In genomic region chr2:72138011-72138881, GRCh38 we compare ENCODE assay signal across 11 cellular contexts. TPM values are rescaled to one million over a fixed set of nuclear protein-coding genes. Genes with fewer than 3 reads are reported as not detected.
DNase-seq lines count a peak whose midpoint lies in the region; ATAC-seq and TF ChIP-seq lines count a peak whose summit lies in the region.
"Had no signal": no experiment of that assay in that cellular context is flagged by ENCODE, and none has a peak within 500 bp of the region (broad histone marks: within the 10 kb centered on the region; RNA-seq: fewer than 3 reads in every experiment).

No MANE protein-coding gene starts in this region.

- TF ChIP-seq CTCF in heart left ventricle (IDR thresholded peaks at IDR 0.05) (no peak), right atrium auricular region (IDR thresholded peaks at IDR 0.05) (no peak), dorsolateral prefrontal cortex (IDR thresholded peaks at IDR 0.05 in 54 of 56, conservative IDR thresholded peaks at IDR 0.05 in 2 of 56; ENCODE audit: low read depth in 1 of 56, partially characterized antibody in 56 of 56) (no peak)

- peak overlapping the region in 1 of 12 donors; percentile 16 for H3K4me3 ChIP-seq in heart left ventricle
- no peak overlapping the region for H3K4me3 ChIP-seq in right atrium auricular region
- peak overlapping the region in 2 of 59 donors; percentile 7 for H3K4me3 ChIP-seq in dorsolateral prefrontal cortex
- H3K4me3 ChIP-seq in aorta (ENCODE audit: low read length in 2 of 2), result no peak overlapping the region
- H3K4me3 ChIP-seq: vagina had no signal

- peak in 3 of 5 donors; percentile 35 to 54 (median 45) for DNase-seq in heart left ventricle
- DNase-seq in right atrium auricular region (ENCODE audit: low spot score), result no peak
- DNase-seq in dorsolateral prefrontal cortex, result peak in 7 of 10 donors; percentile 22 to 35 (median 31)
- DNase-seq in myocyte (ENCODE audit: low read depth), result peak; percentile 58
- DNase-seq in aorta, result peak; percentile 53 to 75
- no peak for DNase-seq in HPDE6-E6E7 (ENCODE audit: extremely low spot score)
- DNase-seq: cortex of kidney, DMS 273 treated with DMSO at 0.1 percent for 48 hours had no signal

- TF ChIP-seq POLR2A in heart left ventricle (IDR thresholded peaks at IDR 0.05), result no peak

- H3K4me1 ChIP-seq in heart left ventricle, result peaks cover 7 to 34% (median 22%) of the 10 kb centered on the region in 12 donors
- peaks cover 0 to 34% of the 10 kb centered on the region in 2 donors for H3K4me1 ChIP-seq in right atrium auricular region
- no peaks in the 10 kb centered on the region for H3K4me1 ChIP-seq in aorta (ENCODE audit: control insufficient read depth in 1 of 2, insufficient read depth in 2 of 2, low read length in 2 of 2)

- WGBS in heart left ventricle, 4 donors, result 50 to 61% (median 53%) methylated on average over 14 to 24 of the region's 24 CpGs
- WGBS in aorta, 2 donors, result 67 to 70% methylated on average over 23 to 24 of the region's 24 CpGs

- H3K27ac ChIP-seq in heart left ventricle (no peak overlapping the region), right atrium auricular region (no peak overlapping the region), dorsolateral prefrontal cortex (peak overlapping the region in 1 of 59 donors; percentile 33), aorta (ENCODE audit: low read depth in 1 of 2, low read length in 2 of 2) (peak overlapping the region in 1 of 2 donors; percentile 42)
- H3K27ac ChIP-seq: vagina had no signal

- H3K36me3 ChIP-seq in heart left ventricle (no peaks in the 10 kb centered on the region), right atrium auricular region (no peaks in the 10 kb centered on the region), aorta (ENCODE audit: control insufficient read depth in 1 of 2, insufficient read depth in 2 of 2, low read length in 1 of 2) (no peaks in the 10 kb centered on the region)
- H3K36me3 ChIP-seq: vagina had no signal

- no peaks in the 10 kb centered on the region for H3K9me3 ChIP-seq in heart left ventricle
- H3K9me3 ChIP-seq in right atrium auricular region, result no peaks in the 10 kb centered on the region
- no peaks in the 10 kb centered on the region for H3K9me3 ChIP-seq in aorta (ENCODE audit: control insufficient read depth, low read length)
- H3K9me3 ChIP-seq: vagina had no signal

- ATAC-seq in heart left ventricle (peak in 3 of 4 donors; percentile 10 to 25 (median 11)), aorta (ENCODE audit: low FRiP score) (no peak), HG03196 (IDR thresholded peaks at IDR 0.05; ENCODE audit: unreplicated experiment) (no peak), HG02759 (IDR thresholded peaks at IDR 0.05; ENCODE audit: unreplicated experiment) (no peak)

- H3K27me3 ChIP-seq in heart left ventricle, result peaks cover 0 to 11% (median 0%) of the 10 kb centered on the region in 9 donors
- no peaks in the 10 kb centered on the region for H3K27me3 ChIP-seq in right atrium auricular region
- peaks cover 0 to 6% (median 0%) of the 10 kb centered on the region in 45 donors for H3K27me3 ChIP-seq in dorsolateral prefrontal cortex
- H3K27me3 ChIP-seq in aorta (ENCODE audit: control insufficient read depth in 1 of 2, insufficient read depth in 2 of 2, low read length in 1 of 2), result no peaks in the 10 kb centered on the region
- H3K27me3 ChIP-seq: vagina had no signal

- intact Hi-C loops in heart left ventricle (cut with DNase I) (loop anchor here in 1 of 10 donors (5.0 kb wide), 1 partner anchor 206 kb away; no protein-coding TSS in a partner anchor), dorsolateral prefrontal cortex (cut with DNase I) (loop anchor here in 1 of 2 donors (10.0 kb wide), 1 partner anchor 607 kb away; no protein-coding TSS in a partner anchor), aorta (cut with DNase I) (no loop called here)

RNA-seq across cellular contexts. Expression of gene CYP26B1, which starts 9.4 kb away (rescaled TPM):
- total RNA-seq in heart left ventricle (1 to 10 TPM; 1.1 to 5.9 (median 2.1) TPM), right atrium auricular region (10 to 100 TPM in 1 of 2 donors, 1 to 10 TPM in 1; 2.5 to 12.8 TPM), dorsolateral prefrontal cortex (10 to 100 TPM in 113 of 120 experiments, 1 to 10 TPM in 7; 5.5 to 55.3 (median 18.2) TPM), myocyte (0.10 and 0.19 TPM in 2 replicates), aorta (10 to 100 TPM in 1 of 2 donors, 1 to 10 TPM in 1; 8.8 to 12.9 TPM)
- polyA plus RNA-seq in heart left ventricle (1 to 10 TPM in 1 of 2 donors, under 1 TPM in 1; 0.76 to 4.2 TPM), aorta (1 to 10 TPM; 1.4 to 2.0 TPM)
- polyA plus RNA-seq in myocyte (2012), result 0.29 TPM

Comparison
In these comparisons a context has a peak if more than half of its experiments do, and no peak if none do; other contexts are left out.
1. DNase-seq: peak in heart left ventricle (3 of 5), dorsolateral prefrontal cortex (7 of 10), myocyte (single experiment) and aorta (2 of 2); none in right atrium auricular region (single experiment) and HPDE6-E6E7 (single experiment).
2. ATAC-seq: peak in heart left ventricle (3 of 4); none in aorta (single experiment), HG03196 (single experiment) and HG02759 (single experiment).